32 cellular contexts compared by ENCODE assay signal in the genomic region with DNA sequence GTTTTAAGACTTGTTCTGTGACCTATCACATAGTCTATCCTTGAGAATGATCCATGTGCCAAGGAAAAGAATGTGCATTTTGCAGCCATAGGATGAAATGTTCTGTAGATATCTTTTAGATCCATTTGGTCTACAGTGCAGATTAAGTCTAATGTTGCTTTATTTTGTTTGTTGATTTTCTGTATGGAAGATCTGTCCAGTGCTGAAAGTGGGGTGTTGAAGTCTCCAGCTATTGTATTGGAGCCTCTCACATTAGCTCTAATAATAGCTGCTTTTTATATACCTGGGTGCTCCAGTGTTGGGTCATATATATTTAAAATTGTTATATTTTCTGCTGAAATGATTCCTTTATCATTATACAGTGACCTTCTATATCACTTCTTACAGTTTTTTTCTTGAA.
"Had no signal": no experiment of that assay in that cellular context is flagged by ENCODE, and none has a peak within 500 bp of the region (broad histone marks: within the 10 kb centered on the region; RNA-seq: fewer than 3 reads in every experiment).

No MANE protein-coding gene starts in this region.

- H3K4me1 ChIP-seq: body of pancreas, breast epithelium had no signal

- H3K4me3 ChIP-seq: body of pancreas, breast epithelium had no signal

- FAIRE-seq: astrocyte, TTC549 had no signal

- ATAC-seq: activated CD8-positive, alpha-beta T cell treated with anti-CD3 and anti-CD28 coated beads for 36 hours; activated naive CD8-positive, alpha-beta T cell treated with anti-CD3 and anti-CD28 coated beads, Interleukin-2, amount 50 U/mL, for 24 hours; activated T-cell treated with anti-CD3 and anti-CD28 coated beads, Interleukin-2, amount 50 U/mL, for 4 hours; activated T-cell treated with anti-CD3 and anti-CD28 coated beads, Interleukin-2, amount 50 U/mL, for 72 hours; activated T-helper 17 cell treated with anti-CD3 and anti-CD28 coated beads, Interleukin-2, amount 50 U/mL, for 72 hours; body of pancreas had no signal

- H3K36me3 ChIP-seq: brain microvascular endothelial cell, breast epithelium had no signal

- H3K27ac ChIP-seq: body of pancreas, brain microvascular endothelial cell, breast epithelium, VCaP had no signal

- H3K9me3 ChIP-seq: body of pancreas, breast epithelium had no signal

- H3K27me3 ChIP-seq: body of pancreas, brain microvascular endothelial cell, breast epithelium had no signal

- DNase-seq: activated B cell treated with CpG ODN at 0.5 μM for 24 hours; activated CD4-positive, alpha-beta memory T cell treated with anti-CD3 and anti-CD28 coated beads for 36 hours; activated CD4-positive, alpha-beta T cell treated with anti-CD3 and anti-CD28 coated beads for 4 hours; activated CD4-positive, alpha-beta T cell treated with anti-CD3 and anti-CD28 coated beads, Interleukin-2, amount 10 ng/mL, durations not matched to agents 24 days and 14 days; activated CD4-positive, alpha-beta T cell treated with anti-CD3 and anti-CD28 coated beads, Interleukin-2, amount 50 U/mL, for 1 hour; activated CD4-positive, alpha-beta T cell treated with anti-CD3 and anti-CD28 coated beads, Interleukin-2, amount 50 U/mL, for 4 hours; activated CD4-positive, CD25-positive, alpha-beta regulatory T cell treated with anti-CD3 and anti-CD28 coated beads, Interleukin-2, amount 50 U/mL, for 72 hours; activated CD8-positive, alpha-beta memory T cell treated with anti-CD3 and anti-CD28 coated beads, Interleukin-2, amount 50 U/mL, for 4 hours; activated CD8-positive, alpha-beta T cell treated with anti-CD3 and anti-CD28 coated beads for 36 hours; activated effector memory CD4-positive, alpha-beta T cell treated with Interleukin-2 at 50 U/mL for 16 hours; activated gamma-delta T cell; activated naive CD4-positive, alpha-beta T cell treated with anti-CD3 and anti-CD28 coated beads, Interleukin-2, amount 10 ng/mL, durations not matched to agents 7 days and 5 days; activated naive CD4-positive, alpha-beta T cell treated with Interleukin-2 at 50 U/mL for 16 hours; activated naive CD8-positive, alpha-beta T cell treated with anti-CD3 and anti-CD28 coated beads, Interleukin-2, amount 10 ng/mL, durations not matched to agents 7 days and 5 days; activated naive CD8-positive, alpha-beta T cell treated with anti-CD3 and anti-CD28 coated beads, Interleukin-2, amount 50 U/mL, for 24 hours; activated T-cell treated with anti-CD3 and anti-CD28 coated beads for 4 hours; activated T-cell treated with anti-CD3 and anti-CD28 coated beads, Interleukin-2, amount 50 U/mL, for 1 hour; activated T-cell treated with anti-CD3 and anti-CD28 coated beads, Interleukin-2, amount 50 U/mL, for 4 hours; activated T-cell treated with anti-CD3 and anti-CD28 coated beads, Interleukin-2, amount 50 U/mL, for 72 hours; amniotic stem cell; aorta; body of pancreas; brain microvascular endothelial cell; central memory CD4-positive, alpha-beta T cell; T-helper 1 cell; T-helper 2 cell; T-helper 9 cell had no signal
